22 cellular contexts compared by ENCODE assay signal in the genomic region with DNA sequence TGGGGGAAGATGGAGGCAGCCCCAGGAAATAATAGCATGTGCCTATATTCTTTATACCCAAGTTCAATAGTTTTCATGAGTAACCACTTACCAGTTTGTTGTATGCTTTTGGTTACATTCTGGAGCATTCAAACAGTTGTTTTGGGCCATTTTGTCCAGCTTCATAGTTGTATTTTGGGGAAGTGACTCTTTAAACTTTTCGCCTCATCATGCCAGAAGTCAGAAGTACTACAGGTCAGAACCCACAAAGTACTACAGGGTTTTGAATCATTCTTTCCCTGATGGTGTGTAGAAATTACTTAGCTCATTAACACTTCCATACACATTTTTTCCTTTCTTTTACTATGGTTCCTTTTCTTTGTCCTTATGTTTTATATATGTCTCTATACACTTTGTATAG.
"Had no signal": no experiment of that assay in that cellular context is flagged by ENCODE, and none has a peak within 500 bp of the region (broad histone marks: within the 10 kb centered on the region; RNA-seq: fewer than 3 reads in every experiment).

No MANE protein-coding gene starts in this region.

- H3K9me3 Mint-ChIP-seq: nephron progenitor cell; stimulated activated naive CD8-positive, alpha-beta T cell treated with anti-CD3 and anti-CD28 coated beads, Interleukin-15, amount 100 ng/mL, for 72 hours had no signal

- H3K4me1 Mint-ChIP-seq: naive thymus-derived CD4-positive, alpha-beta T cell; nephron progenitor cell; stimulated activated memory B cell treated with anti-CD40 and anti-IgM and Interleukin-4, amounts not matched to agents 10 μg/mL and 1 μg/mL and 100 μg/mL, for 72 hours; stimulated activated naive CD8-positive, alpha-beta T cell treated with anti-CD3 and anti-CD28 coated beads, Interleukin-15, amount 100 ng/mL, for 72 hours had no signal

- H3K4me1 ChIP-seq: esophagus squamous epithelium, gastroesophageal sphincter, psoas muscle, right lobe of liver, testis, tibial nerve, upper lobe of right lung, vagina had no signal

- H3K27ac ChIP-seq: esophagus squamous epithelium, gastroesophageal sphincter, neutrophil, psoas muscle, right lobe of liver, testis, tibial nerve, upper lobe of right lung, vagina had no signal

- H3K27ac Mint-ChIP-seq: naive thymus-derived CD4-positive, alpha-beta T cell; nephron progenitor cell; stimulated activated memory B cell treated with anti-CD40 and anti-IgM and Interleukin-4, amounts not matched to agents 10 μg/mL and 1 μg/mL and 100 μg/mL, for 72 hours; stimulated activated naive CD8-positive, alpha-beta T cell treated with anti-CD3 and anti-CD28 coated beads, Interleukin-15, amount 100 ng/mL, for 72 hours had no signal

- H3K9me3 ChIP-seq: esophagus squamous epithelium, gastroesophageal sphincter, neutrophil, psoas muscle, right lobe of liver, testis, tibial nerve, upper lobe of right lung, vagina had no signal

- ATAC-seq: gastroesophageal sphincter; left lobe of liver; naive thymus-derived CD4-positive, alpha-beta T cell; psoas muscle; right lobe of liver; stimulated activated memory B cell treated with anti-CD40 and anti-IgM and Interleukin-4, amounts not matched to agents 10 μg/mL and 1 μg/mL and 100 μg/mL, for 72 hours; stimulated activated naive CD8-positive, alpha-beta T cell treated with anti-CD3 and anti-CD28 coated beads, Interleukin-15, amount 100 ng/mL, for 72 hours; upper lobe of right lung had no signal

- H3K4me3 Mint-ChIP-seq: naive thymus-derived CD4-positive, alpha-beta T cell; nephron progenitor cell; stimulated activated memory B cell treated with anti-CD40 and anti-IgM and Interleukin-4, amounts not matched to agents 10 μg/mL and 1 μg/mL and 100 μg/mL, for 72 hours; stimulated activated naive CD8-positive, alpha-beta T cell treated with anti-CD3 and anti-CD28 coated beads, Interleukin-15, amount 100 ng/mL, for 72 hours had no signal

- H3K27me3 Mint-ChIP-seq: naive thymus-derived CD4-positive, alpha-beta T cell; stimulated activated memory B cell treated with anti-CD40 and anti-IgM and Interleukin-4, amounts not matched to agents 10 μg/mL and 1 μg/mL and 100 μg/mL, for 72 hours; stimulated activated naive CD8-positive, alpha-beta T cell treated with anti-CD3 and anti-CD28 coated beads, Interleukin-15, amount 100 ng/mL, for 72 hours had no signal

- DNase-seq: esophagus squamous epithelium; foreskin fibroblast; glutamatergic neuron; islet precursor cell; mammary epithelial cell; naive thymus-derived CD4-positive, alpha-beta T cell; nephron progenitor cell; psoas muscle; retina; right lobe of liver; stimulated activated CD4-positive, alpha-beta T cell treated with anti-CD3 and anti-CD28 coated beads, Interleukin-15, amount 100 ng/mL, for 24 hours; stimulated activated CD4-positive, alpha-beta T cell treated with anti-CD3 and anti-CD28 coated beads, Interleukin-1b, Interleukin-23, amount 100 ng/mL, for 48 hours; stimulated activated CD4-positive, alpha-beta T cell treated with anti-CD3 and anti-CD28 coated beads, Interleukin-4, amount 100 ng/mL, for 24 hours; stimulated activated naive CD8-positive, alpha-beta T cell treated with anti-CD3 and anti-CD28 coated beads, Interleukin-15, amount 100 ng/mL, for 72 hours; testis; upper lobe of right lung had no signal

- H3K36me3 Mint-ChIP-seq: naive thymus-derived CD4-positive, alpha-beta T cell; stimulated activated memory B cell treated with anti-CD40 and anti-IgM and Interleukin-4, amounts not matched to agents 10 μg/mL and 1 μg/mL and 100 μg/mL, for 72 hours had no signal

- H3K36me3 ChIP-seq: esophagus squamous epithelium, gastroesophageal sphincter, neutrophil, right lobe of liver, tibial nerve, upper lobe of right lung, vagina had no signal

- H3K4me3 ChIP-seq: esophagus squamous epithelium, gastroesophageal sphincter, psoas muscle, right lobe of liver, testis, tibial nerve, upper lobe of right lung, vagina had no signal

- H3K27me3 ChIP-seq: esophagus squamous epithelium, gastroesophageal sphincter, neutrophil, right lobe of liver, testis, tibial nerve, upper lobe of right lung, vagina had no signal
